ENCODE assay signal across 18 cellular contexts in the genomic region with DNA sequence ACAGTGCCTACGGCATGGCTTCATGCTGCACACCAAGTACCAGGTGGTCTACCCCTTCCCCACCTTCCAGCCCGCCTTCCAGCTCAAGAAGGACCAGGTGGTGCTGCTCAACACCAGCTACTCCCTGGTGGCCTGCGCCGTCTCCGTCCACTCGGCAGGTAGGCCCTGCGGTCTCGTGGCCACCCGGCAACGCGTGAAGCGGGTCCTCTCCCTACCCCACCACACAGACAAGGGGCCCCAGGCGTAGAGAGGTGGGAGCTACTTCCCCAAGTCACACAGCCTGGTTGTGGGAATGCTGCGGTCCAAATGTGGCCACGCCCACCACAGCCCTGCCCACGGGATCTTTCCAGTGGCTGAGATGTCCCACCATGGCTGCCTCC. TPM values are rescaled to one million over a fixed set of nuclear protein-coding genes. Genes with fewer than 3 reads are reported as not detected.
A peak's percentile ranks its signal among the peaks of the same experiment; 100 is the strongest.
DNase-seq lines count a peak whose midpoint lies in the region; ATAC-seq, FAIRE-seq and TF ChIP-seq lines count a peak whose summit lies in the region.
"Had no signal": no experiment of that assay in that cellular context is flagged by ENCODE, and none has a peak within 500 bp of the region (broad histone marks: within the 10 kb centered on the region; RNA-seq: fewer than 3 reads in every experiment).

No MANE protein-coding gene starts in this region.

- no peaks in the 10 kb centered on the region for H3K27me3 Mint-ChIP-seq in activated CD8-positive, alpha-beta T cell treated with anti-CD3 and anti-CD28 coated beads, Interleukin-2, amount 10 ng/mL, durations not matched to agents 7 days and 5 days (ENCODE audit: low read depth)

- intact Hi-C loops in GM12878 (cut with micrococcal nuclease; ENCODE audit: unreplicated experiment), result no loop called here

- H3K9me3 ChIP-seq in GM12878 (replicated peaks; ENCODE audit: control insufficient read depth, insufficient read depth, low read length) (no peaks in the 10 kb centered on the region), skeletal muscle tissue (ENCODE audit: control insufficient read depth in 3 of 3, low read length in 3 of 3) (no peaks in the 10 kb centered on the region)
- H3K9me3 ChIP-seq: A549 had no signal

- H3K4me2 ChIP-seq in GM12878 (ENCODE audit: control insufficient read depth, insufficient read depth), result no peak overlapping the region
- H3K4me2 ChIP-seq: A549 had no signal

- ATAC-seq in GM12878, result no peak
- no peak for ATAC-seq in activated CD8-positive, alpha-beta T cell treated with anti-CD3 and anti-CD28 coated beads, Interleukin-2, amount 10 ng/mL, durations not matched to agents 7 days and 5 days
- ATAC-seq: A549; CD8-positive, alpha-beta T cell; HCT116 had no signal

- no peaks in the 10 kb centered on the region for H4K20me1 ChIP-seq in GM12878 (ENCODE audit: control insufficient read depth, insufficient read depth)

- TF ChIP-seq EP300 in GM12878 (IDR thresholded peaks at IDR 0.05; ENCODE audit: borderline replicate concordance in 1 of 2, control insufficient read depth in 1 of 2, low read depth in 2 of 2, low read length in 2 of 2), result no peak

- in situ Hi-C loops in GM12878 (cut with MboI), result no loop called here

- TF ChIP-seq RAD21 in GM12878 (IDR thresholded peaks at IDR 0.05; ENCODE audit: insufficient read depth, low read depth, low read length), result no peak

- no peak overlapping the region for H3K4me3 Mint-ChIP-seq in activated CD8-positive, alpha-beta T cell treated with anti-CD3 and anti-CD28 coated beads, Interleukin-2, amount 10 ng/mL, durations not matched to agents 7 days and 5 days
- H3K4me3 Mint-ChIP-seq: CD14-positive monocyte; CD8-positive, alpha-beta T cell had no signal

- BruUV-seq in GM12878 (replicated peaks; lab: Mats Ljungman, UMichigan), result no TSS peak

- SMC1A ChIA-PET in GM12878 (lab: Charles Lee; ENCODE audit: uncharacterized antibody, unreplicated experiment), result interaction anchor here (1.3 kb wide), 1 partner anchor 102 kb away, joined by 3 read pairs; no protein-coding TSS in a partner anchor

- peaks cover 28% of the 10 kb centered on the region for H3K4me1 Mint-ChIP-seq in activated CD8-positive, alpha-beta T cell treated with anti-CD3 and anti-CD28 coated beads, Interleukin-2, amount 10 ng/mL, durations not matched to agents 7 days and 5 days (ENCODE audit: low read depth)

- H3K27ac Mint-ChIP-seq in activated CD8-positive, alpha-beta T cell treated with anti-CD3 and anti-CD28 coated beads, Interleukin-2, amount 10 ng/mL, durations not matched to agents 7 days and 5 days, result no peak overlapping the region
- H3K27ac Mint-ChIP-seq: CD8-positive, alpha-beta T cell had no signal

- H3K4me1 ChIP-seq in GM12878 (ENCODE audit: control insufficient read depth, insufficient read depth, low read length) (peaks cover 11% of the 10 kb centered on the region), skeletal muscle tissue (ENCODE audit: control insufficient read depth in 3 of 3, insufficient read depth in 3 of 3, low read length in 3 of 3) (peaks cover 17 to 44% (median 39%) of the 10 kb centered on the region in 3 donors)

- RAD21 ChIA-PET in GM12878 (lab: Charles Lee; ENCODE audit: unreplicated experiment), result no interaction called here

- H3K9me3 Mint-ChIP-seq in activated CD8-positive, alpha-beta T cell treated with anti-CD3 and anti-CD28 coated beads, Interleukin-2, amount 10 ng/mL, durations not matched to agents 7 days and 5 days (ENCODE audit: insufficient read depth), result no peaks in the 10 kb centered on the region
- H3K9me3 Mint-ChIP-seq: CD14-positive monocyte; CD8-positive, alpha-beta T cell had no signal

- peaks cover 15% of the 10 kb centered on the region for H3K79me2 ChIP-seq in GM12878 (ENCODE audit: control insufficient read depth, insufficient read depth, low read length)

- FAIRE-seq in GM12878 (lab: Jason Lieb, UNC), result no peak
- no peak for FAIRE-seq in GM12892 (lab: Jason Lieb, UNC)
- FAIRE-seq: A549, D721Med, G401.6, H54 had no signal

- no peak overlapping the region for H2AFZ ChIP-seq in GM12878 (ENCODE audit: control insufficient read depth, low read depth, low read length)

- TF ChIP-seq POLR2A in GM12878 (IDR thresholded peaks at IDR 0.05; ENCODE audit: low read depth, low read length), result peak; percentile 30; the same call in 1 of the 2 replicates
- no peak for TF ChIP-seq POLR2A in GM12892 (IDR thresholded peaks at IDR 0.05; ENCODE audit: low read depth, low read length)

- H3K27me3 ChIP-seq in GM12878 (replicated peaks in 1 of 2; ENCODE audit: control insufficient read depth in 2 of 2, insufficient read depth in 2 of 2, low read length in 1 of 2) (no peaks in the 10 kb centered on the region), skeletal muscle tissue (ENCODE audit: control insufficient read depth in 3 of 3, insufficient read depth in 3 of 3, low read length in 3 of 3) (no peaks in the 10 kb centered on the region)

- DNase-seq in RWPE1 (ENCODE audit: low spot score) (no peak), GM12878 (ENCODE audit: low read depth, low spot score) (no peak), myocyte (ENCODE audit: low read depth) (peak; percentile 26), GM12892 (ENCODE audit: insufficient read length) (no peak)
- DNase-seq in activated CD8-positive, alpha-beta T cell treated with anti-CD3 and anti-CD28 coated beads, Interleukin-2, amount 10 ng/mL, durations not matched to agents 7 days and 5 days, result no peak
- DNase-seq: CD8-positive, alpha-beta T cell; COR-L47; DMS153; DMS79 treated with DMSO at 0.1 percent for 48 hours; EL had no signal

- no peak overlapping the region for H3K9ac ChIP-seq in GM12878 (ENCODE audit: control insufficient read depth, insufficient read depth, low read length)
- peak overlapping the region in 1 of 3 donors; percentile 66 for H3K9ac ChIP-seq in skeletal muscle tissue (ENCODE audit: low read depth in 1 of 3, low read length in 3 of 3)

- CTCF ChIA-PET in RWPE1 (lab: Yijun Ruan, JAX) (interaction anchor here (1.0 kb wide), 1 partner anchor 62 kb away, joined by 3 read pairs; no protein-coding TSS in a partner anchor), GM12878 (lab: Yijun Ruan, JAX) (interaction anchor here (0.6 kb wide), 1 partner anchor 8 kb away, joined by 3 read pairs; no protein-coding TSS in a partner anchor)
- CTCF ChIA-PET in activated CD8-positive, alpha-beta T cell treated with anti-CD3 and anti-CD28 coated beads, Interleukin-2, amount 10 ng/mL, durations not matched to agents 7 days and 5 days (lab: Charles Lee), result no interaction called here

- H3K36me3 ChIP-seq in GM12878 (ENCODE audit: control insufficient read depth in 2 of 2, insufficient read depth in 2 of 2, low read length in 1 of 2) (peaks cover 0 to 25% of the 10 kb centered on the region in 2 experiments; a peak in 3 of 4 replicates), skeletal muscle tissue (ENCODE audit: control insufficient read depth in 3 of 3, insufficient read depth in 3 of 3, low read length in 3 of 3) (peaks cover 38 to 53% (median 39%) of the 10 kb centered on the region in 3 donors)

- no peak overlapping the region for H3K4me3 ChIP-seq in GM12878
- H3K4me3 ChIP-seq in skeletal muscle tissue (ENCODE audit: low read length in 3 of 3), result no peak overlapping the region
- H3K4me3 ChIP-seq: A549 had no signal

- TF ChIP-seq CTCF in RWPE1 (conservative IDR thresholded peaks at IDR 0.05; ENCODE audit: low read depth) (no peak), GM12878 (IDR thresholded peaks at IDR 0.05 in 2 of 3, conservative IDR thresholded peaks at IDR 0.05 in 1 of 3; ENCODE audit: control insufficient read depth in 2 of 3, extremely low read depth in 1 of 3, insufficient read depth in 1 of 3, low read depth in 3 of 3, low read length in 3 of 3) (no peak)

- POLR2A ChIA-PET in RWPE1 (lab: Yijun Ruan, JAX; ENCODE audit: low non-redundant PET), result no interaction called here
- POLR2A ChIA-PET in GM12878 (lab: Charles Lee), result interaction anchor here (1.1 to 1.6 kb wide), 2 partner anchors 75 to 103 kb away, joined by 3 read pairs; partner anchors contain the start of gene IL27RA
- POLR2A ChIA-PET in activated CD8-positive, alpha-beta T cell treated with anti-CD3 and anti-CD28 coated beads, Interleukin-2, amount 10 ng/mL, durations not matched to agents 7 days and 5 days (lab: Charles Lee), result interaction anchor here (0.9 to 1.7 kb wide), 2 partner anchors 30 to 33 kb away, joined by 3 to 5 read pairs; no protein-coding TSS in a partner anchor

- 94% methylated on average over 16 of the region's 16 CpGs for WGBS in GM12878 (ENCODE audit: insufficient coverage, insufficient replicate concordance, low lambda C conversion rate, missing lambda C conversion rate)

- peak overlapping the region; percentile 33; the same call in 1 of the 2 replicates for H3K27ac ChIP-seq in RWPE1
- H3K27ac ChIP-seq in GM12878 (ENCODE audit: control insufficient read depth, insufficient read depth), result no peak overlapping the region
- H3K27ac ChIP-seq in skeletal muscle tissue (ENCODE audit: low read depth, low read length), result peak overlapping the region; percentile 73
- H3K27ac ChIP-seq: A549, HL-60 had no signal

- H3K36me3 Mint-ChIP-seq in activated CD8-positive, alpha-beta T cell treated with anti-CD3 and anti-CD28 coated beads, Interleukin-2, amount 10 ng/mL, durations not matched to agents 7 days and 5 days (ENCODE audit: low read depth), result peaks cover 48% of the 10 kb centered on the region

RNA-seq across cellular contexts. Expression of gene DCAF15, which starts 4.0 kb away (rescaled TPM):
- total RNA-seq in GM12878 (2013; cell fraction: nucleolus; rRNA removed), result 26.9 and 33.4 TPM in 2 replicates
- total RNA-seq in GM12878 (2014; rRNA removed) (36.2 and 43.3 TPM in 2 replicates), GM12878 (2014; rRNA removed; fragmentation: Illumina TruSeq; extraction: Trizol) (16.9 and 18.0 TPM in 2 replicates), GM12878 (2021) (58.2 and 63.4 TPM in 2 replicates), myocyte (13.7 and 15.8 TPM in 2 replicates), skeletal muscle tissue (6.3 TPM)
- 10.8 TPM for polyA plus RNA-seq in GM12878 (2011; ENCODE audit: low read depth)
- polyA plus RNA-seq in GM12878 (2011; rRNA removed) (11.8 and 25.3 TPM in 2 replicates), GM12878 (2014; fragmentation: Illumina TruSeq; extraction: Trizol) (11.9 and 20.9 TPM in 2 replicates), GM12878 (2014; fragmentation: Nextera tagmentation; extraction: Ambion mirVana) (under 1 TPM; 0.16 to 0.58 TPM), GM12878 (2014; rRNA removed) (50.1 and 55.7 TPM in 2 replicates), GM12878 (2016; fragmentation: Nextera tagmentation; extraction: Ambion mirVana) (10 to 100 TPM; 27.9 to 29.2 TPM)
- polyA plus RNA-seq in GM12878 (2011; cell fraction: cytosol; rRNA removed), result 27.7 and 41.9 TPM in 2 replicates
- polyA plus RNA-seq in GM12878 (2011; cell fraction: nucleus; rRNA removed), result 248 and 296 TPM in 2 replicates
- 32.4 and 34.3 TPM in 2 replicates for polyA plus RNA-seq in GM12878 (2012)
- polyA minus RNA-seq in GM12878 (2011; rRNA and poly(A)+ RNA removed), result 32.3 TPM in 2 replicates
- polyA minus RNA-seq in GM12878 (2011; cell fraction: cytosol; rRNA and poly(A)+ RNA removed), result 10.6 and 15.0 TPM in 2 replicates
- 33.1 and 49.4 TPM in 2 replicates for polyA minus RNA-seq in GM12878 (2011; cell fraction: nucleus; rRNA and poly(A)+ RNA removed)
- 20.7 TPM for polyA plus RNA-seq in myocyte (2012)
- polyA plus RNA-seq in GM12892 (2012; ENCODE audit: missing spikeins), result 17.4 TPM
- 100 to 1,000 TPM in 1 of 2 experiments, 10 to 100 TPM in 1; 90.1 to 104 TPM for total RNA-seq in activated CD8-positive, alpha-beta T cell treated with anti-CD3 and anti-CD28 coated beads, Interleukin-2, amount 10 ng/mL, durations not matched to agents 7 days and 5 days

RNA-seq across cellular contexts. Expression of gene PODNL1, which starts 18.1 kb away (rescaled TPM):
- total RNA-seq in GM12878 (2013; cell fraction: nucleolus; rRNA removed), result not detected in 2 replicates
- total RNA-seq in GM12878 (2014; rRNA removed) (not detected in 2 replicates), GM12878 (2014; rRNA removed; fragmentation: Illumina TruSeq; extraction: Trizol) (not detected in 2 replicates), GM12878 (2021) (not detected in 2 replicates), myocyte (2.0 and 5.6 TPM in 2 replicates), skeletal muscle tissue (not detected)
- polyA plus RNA-seq in GM12878 (2011; ENCODE audit: low read depth), result not detected
- polyA plus RNA-seq in GM12878 (2011; rRNA removed) (0.04 TPM in 1 of 2 replicates, not detected in the other), GM12878 (2014; fragmentation: Illumina TruSeq; extraction: Trizol) (not detected in 2 replicates), GM12878 (2014; fragmentation: Nextera tagmentation; extraction: Ambion mirVana) (not detected), GM12878 (2014; rRNA removed) (not detected in 2 replicates), GM12878 (2016; fragmentation: Nextera tagmentation; extraction: Ambion mirVana) (under 1 TPM in 1 of 2 experiments, not detected in 1; 0.44 TPM)
- polyA plus RNA-seq in GM12878 (2011; cell fraction: cytosol; rRNA removed), result 0.13 and 0.15 TPM in 2 replicates
- polyA plus RNA-seq in GM12878 (2011; cell fraction: nucleus; rRNA removed), result 0.09 TPM in 1 of 2 replicates, not detected in the other
- 0.28 and 0.37 TPM in 2 replicates for polyA plus RNA-seq in GM12878 (2012)
- not detected in 2 replicates for polyA minus RNA-seq in GM12878 (2011; rRNA and poly(A)+ RNA removed)
- polyA minus RNA-seq in GM12878 (2011; cell fraction: cytosol; rRNA and poly(A)+ RNA removed), result not detected in 2 replicates
- polyA minus RNA-seq in GM12878 (2011; cell fraction: nucleus; rRNA and poly(A)+ RNA removed), result not detected in 2 replicates
- 49.7 TPM for polyA plus RNA-seq in myocyte (2012)
- polyA plus RNA-seq in GM12892 (2012; ENCODE audit: missing spikeins), result 0.61 TPM
- total RNA-seq in activated CD8-positive, alpha-beta T cell treated with anti-CD3 and anti-CD28 coated beads, Interleukin-2, amount 10 ng/mL, durations not matched to agents 7 days and 5 days, result 1 to 10 TPM in 1 of 2 experiments, under 1 TPM in 1; 0.11 to 1.3 TPM
- total RNA-seq: CD8-positive, alpha-beta T cell had no signal

RNA-seq across cellular contexts. Expression of gene RFX1, which starts 49.8 kb away (rescaled TPM):
- 3.1 and 3.4 TPM in 2 replicates for total RNA-seq in GM12878 (2013; cell fraction: nucleolus; rRNA removed)
- 1.1 and 2.5 TPM in 2 replicates for total RNA-seq in GM12878 (2014; rRNA removed)
- total RNA-seq in GM12878 (2014; rRNA removed; fragmentation: Illumina TruSeq; extraction: Trizol), result 0.37 and 0.81 TPM in 2 replicates
- 8.2 and 11.0 TPM in 2 replicates for total RNA-seq in GM12878 (2021)
- polyA plus RNA-seq in GM12878 (2011; ENCODE audit: low read depth), result 0.92 TPM
- 0.29 and 0.39 TPM in 2 replicates for polyA plus RNA-seq in GM12878 (2011; rRNA removed)
- 0.88 and 1.2 TPM in 2 replicates for polyA plus RNA-seq in GM12878 (2011; cell fraction: cytosol; rRNA removed)
- 5.4 and 10.0 TPM in 2 replicates for polyA plus RNA-seq in GM12878 (2011; cell fraction: nucleus; rRNA removed)
- polyA plus RNA-seq in GM12878 (2012), result 5.3 and 6.1 TPM in 2 replicates
- 0.11 and 0.79 TPM in 2 replicates for polyA plus RNA-seq in GM12878 (2014; fragmentation: Illumina TruSeq; extraction: Trizol)
- polyA plus RNA-seq in GM12878 (2014; fragmentation: Nextera tagmentation; extraction: Ambion mirVana), result under 1 TPM; 0.05 to 0.29 TPM
- 2.6 and 3.5 TPM in 2 replicates for polyA plus RNA-seq in GM12878 (2014; rRNA removed)
- polyA plus RNA-seq in GM12878 (2016; fragmentation: Nextera tagmentation; extraction: Ambion mirVana), result 1 to 10 TPM; 2.1 to 3.4 TPM
- polyA minus RNA-seq in GM12878 (2011; rRNA and poly(A)+ RNA removed), result 0.95 and 1.3 TPM in 2 replicates
- 4.8 and 6.2 TPM in 2 replicates for polyA minus RNA-seq in GM12878 (2011; cell fraction: cytosol; rRNA and poly(A)+ RNA removed)
- 1.5 and 4.6 TPM in 2 replicates for polyA minus RNA-seq in GM12878 (2011; cell fraction: nucleus; rRNA and poly(A)+ RNA removed)
- total RNA-seq in myocyte, result 2.0 and 2.5 TPM in 2 replicates
- 7.4 TPM for polyA plus RNA-seq in myocyte (2012)
- total RNA-seq in skeletal muscle tissue, result 4.7 TPM
- 0.66 TPM for polyA plus RNA-seq in GM12892 (2012; ENCODE audit: missing spikeins)
- 10 to 100 TPM; 15.9 to 17.7 TPM for total RNA-seq in activated CD8-positive, alpha-beta T cell treated with anti-CD3 and anti-CD28 coated beads, Interleukin-2, amount 10 ng/mL, durations not matched to agents 7 days and 5 days

RNA-seq across cellular contexts. Expression of gene CC2D1A, which starts 50.4 kb away (rescaled TPM):
- total RNA-seq in GM12878 (2013; cell fraction: nucleolus; rRNA removed), result 27.1 and 32.2 TPM in 2 replicates
- total RNA-seq in GM12878 (2014; rRNA removed), result 13.2 and 17.3 TPM in 2 replicates
- total RNA-seq in GM12878 (2014; rRNA removed; fragmentation: Illumina TruSeq; extraction: Trizol), result 9.0 and 10.2 TPM in 2 replicates
- total RNA-seq in GM12878 (2021), result 32.7 and 36.1 TPM in 2 replicates
- polyA plus RNA-seq in GM12878 (2011; ENCODE audit: low read depth), result 5.8 TPM
- 7.4 and 11.9 TPM in 2 replicates for polyA plus RNA-seq in GM12878 (2011; rRNA removed)
- polyA plus RNA-seq in GM12878 (2011; cell fraction: cytosol; rRNA removed), result 8.9 and 12.7 TPM in 2 replicates
- 55.0 and 65.9 TPM in 2 replicates for polyA plus RNA-seq in GM12878 (2011; cell fraction: nucleus; rRNA removed)
- 16.1 and 18.9 TPM in 2 replicates for polyA plus RNA-seq in GM12878 (2012)
- 7.3 and 14.8 TPM in 2 replicates for polyA plus RNA-seq in GM12878 (2014; fragmentation: Illumina TruSeq; extraction: Trizol)
- polyA plus RNA-seq in GM12878 (2014; fragmentation: Nextera tagmentation; extraction: Ambion mirVana), result 1 to 10 TPM in 1 of 2 experiments, under 1 TPM in 1; 0.13 to 1.0 TPM
- polyA plus RNA-seq in GM12878 (2014; rRNA removed), result 24.9 and 28.0 TPM in 2 replicates
- polyA plus RNA-seq in GM12878 (2016; fragmentation: Nextera tagmentation; extraction: Ambion mirVana), result 10 to 100 TPM; 18.6 to 22.5 TPM
- polyA minus RNA-seq in GM12878 (2011; rRNA and poly(A)+ RNA removed), result 10.2 and 16.0 TPM in 2 replicates
- 7.2 and 8.3 TPM in 2 replicates for polyA minus RNA-seq in GM12878 (2011; cell fraction: cytosol; rRNA and poly(A)+ RNA removed)
- 7.7 and 18.8 TPM in 2 replicates for polyA minus RNA-seq in GM12878 (2011; cell fraction: nucleus; rRNA and poly(A)+ RNA removed)
- total RNA-seq in myocyte, result 15.9 and 23.7 TPM in 2 replicates
- 25.4 TPM for polyA plus RNA-seq in myocyte (2012)
- 2.1 TPM for total RNA-seq in skeletal muscle tissue
- 10.4 TPM for polyA plus RNA-seq in GM12892 (2012; ENCODE audit: missing spikeins)
- 10 to 100 TPM; 27.8 to 28.9 TPM for total RNA-seq in activated CD8-positive, alpha-beta T cell treated with anti-CD3 and anti-CD28 coated beads, Interleukin-2, amount 10 ng/mL, durations not matched to agents 7 days and 5 days

RNA-seq across cellular contexts. Expression of gene BRME1, which starts 50.4 kb away (rescaled TPM):
- total RNA-seq in GM12878 (2013; cell fraction: nucleolus; rRNA removed), result 4.1 and 4.8 TPM in 2 replicates
- total RNA-seq in GM12878 (2014; rRNA removed), result 0.33 and 1.4 TPM in 2 replicates
- 0.41 and 0.72 TPM in 2 replicates for total RNA-seq in GM12878 (2014; rRNA removed; fragmentation: Illumina TruSeq; extraction: Trizol)
- 0.72 and 1.9 TPM in 2 replicates for total RNA-seq in GM12878 (2021)
- polyA plus RNA-seq in GM12878 (2011; ENCODE audit: low read depth), result 0.79 TPM
- polyA plus RNA-seq in GM12878 (2011; rRNA removed), result 1.6 and 2.2 TPM in 2 replicates
- polyA plus RNA-seq in GM12878 (2011; cell fraction: cytosol; rRNA removed), result 3.9 and 4.8 TPM in 2 replicates
- polyA plus RNA-seq in GM12878 (2011; cell fraction: nucleus; rRNA removed), result 13.6 and 16.7 TPM in 2 replicates
- polyA plus RNA-seq in GM12878 (2012), result 0.43 and 0.52 TPM in 2 replicates
- polyA plus RNA-seq in GM12878 (2014; fragmentation: Illumina TruSeq; extraction: Trizol), result 0.47 and 0.67 TPM in 2 replicates
- polyA plus RNA-seq in GM12878 (2014; fragmentation: Nextera tagmentation; extraction: Ambion mirVana), result under 1 TPM in 1 of 2 experiments, not detected in 1; 0.07 TPM
- 1.0 and 1.9 TPM in 2 replicates for polyA plus RNA-seq in GM12878 (2014; rRNA removed)
- polyA plus RNA-seq in GM12878 (2016; fragmentation: Nextera tagmentation; extraction: Ambion mirVana), result 1 to 10 TPM in 1 of 2 experiments, under 1 TPM in 1; 0.28 to 1.1 TPM
- polyA minus RNA-seq in GM12878 (2011; rRNA and poly(A)+ RNA removed), result 0.95 and 2.1 TPM in 2 replicates
- 0.80 and 2.9 TPM in 2 replicates for polyA minus RNA-seq in GM12878 (2011; cell fraction: cytosol; rRNA and poly(A)+ RNA removed)
- 1.7 and 5.8 TPM in 2 replicates for polyA minus RNA-seq in GM12878 (2011; cell fraction: nucleus; rRNA and poly(A)+ RNA removed)
- total RNA-seq in myocyte, result 0.43 and 1.0 TPM in 2 replicates
- polyA plus RNA-seq in myocyte (2012), result 0.95 TPM
- total RNA-seq in skeletal muscle tissue, result 1.6 TPM
- 0.40 TPM for polyA plus RNA-seq in GM12892 (2012; ENCODE audit: missing spikeins)
- total RNA-seq in activated CD8-positive, alpha-beta T cell treated with anti-CD3 and anti-CD28 coated beads, Interleukin-2, amount 10 ng/mL, durations not matched to agents 7 days and 5 days, result 1 to 10 TPM; 4.2 to 5.0 TPM
